1 cellular context compared by ENCODE assay signal in genomic region chr15:52103217-52104207, GRCh38.
TF ChIP-seq lines count a peak whose summit lies in the region.

No MANE protein-coding gene starts in this region.

TF ChIP-seq in GM12878, 131 proteins besides CTCF, POLR2A, EP300 and RAD21 (continued from another document and continues in another):
- TF ChIP-seq CBX5 (IDR thresholded peaks at IDR 0.05; ENCODE audit: low read depth) = no peak
- TF ChIP-seq WRNIP1 (IDR thresholded peaks at IDR 0.05; ENCODE audit: borderline replicate concordance, low read depth, low read length) = no peak
- TF ChIP-seq RELA (IDR thresholded peaks at IDR 0.05; ENCODE audit: borderline replicate concordance, partially characterized antibody) = no peak
- peak; percentile 87 to 88 for TF ChIP-seq IKZF2 (IDR thresholded peaks at IDR 0.05)
- no peak for TF ChIP-seq SIX5 (IDR thresholded peaks at IDR 0.05; ENCODE audit: low read depth, low read length, severe bottlenecking)
- no peak for TF ChIP-seq PML (IDR thresholded peaks at IDR 0.05; ENCODE audit: low read length)
- no peak for TF ChIP-seq YY1 (IDR thresholded peaks at IDR 0.05; ENCODE audit: low read depth, low read length)
- TF ChIP-seq ELK1 (IDR thresholded peaks at IDR 0.05; ENCODE audit: low read depth, low read length) = no peak
- TF ChIP-seq ZNF384 (IDR thresholded peaks at IDR 0.05; ENCODE audit: borderline replicate concordance, low read depth, low read length) = peak; percentile 96
- no peak for TF ChIP-seq ATF3 (IDR thresholded peaks at IDR 0.05; ENCODE audit: borderline replicate concordance, extremely low read depth, low read depth, low read length)
- no peak for TF ChIP-seq IRF3 (IDR thresholded peaks at IDR 0.05)
- TF ChIP-seq SUZ12 (IDR thresholded peaks at IDR 0.05; ENCODE audit: unreplicated experiment) = no peak
- TF ChIP-seq KDM1A (IDR thresholded peaks at IDR 0.05; ENCODE audit: borderline replicate concordance) = no peak
- TF ChIP-seq NRF1 (conservative IDR thresholded peaks at IDR 0.05; ENCODE audit: low read depth, low read length) = no peak
- no peak for TF ChIP-seq RFX5 (IDR thresholded peaks at IDR 0.05; ENCODE audit: low read depth, low read length)
- TF ChIP-seq ZNF687 (IDR thresholded peaks at IDR 0.05) = peak; percentile 51
- TF ChIP-seq NR2F1 (conservative IDR thresholded peaks at IDR 0.05) = 0 out of 2 replicates have a peak, but pooled peaks have one; percentile 34
- peak; percentile 17; the same call in 1 of the 2 replicates for TF ChIP-seq SMC3 (IDR thresholded peaks at IDR 0.05; ENCODE audit: borderline replicate concordance, low read length)
- no peak for TF ChIP-seq LARP7 (IDR thresholded peaks at IDR 0.05)
- TF ChIP-seq GATAD2B (conservative IDR thresholded peaks at IDR 0.05; ENCODE audit: low read depth) = peak; percentile 70; the same call in 1 of the 2 replicates
- no peak for TF ChIP-seq ZBTB11 (CRISPR knock-in tag; IDR thresholded peaks at IDR 0.05)
- TF ChIP-seq SMAD5 (IDR thresholded peaks at IDR 0.05; ENCODE audit: low read depth) = no peak
- TF ChIP-seq USF1 (IDR thresholded peaks at IDR 0.05; ENCODE audit: borderline replicate concordance, extremely low read length, insufficient read depth, low read depth, low read length) = no peak
- TF ChIP-seq CREB1 (IDR thresholded peaks at IDR 0.05; ENCODE audit: low read depth) = no peak
- no peak for TF ChIP-seq CHD4 (IDR thresholded peaks at IDR 0.05)
- TF ChIP-seq CEBPZ (IDR thresholded peaks at IDR 0.05; ENCODE audit: low read depth, low read length) = no peak
- no peak for TF ChIP-seq SRF (IDR thresholded peaks at IDR 0.05; ENCODE audit: low read depth in 2 of 2, low read length in 2 of 2)
- no peak for TF ChIP-seq CBX3 (IDR thresholded peaks at IDR 0.05; ENCODE audit: borderline replicate concordance, low read depth)
- peak; percentile 39; the same call in 1 of the 2 replicates for TF ChIP-seq ZBED1 (IDR thresholded peaks at IDR 0.05; ENCODE audit: borderline replicate concordance)
- peak; percentile 77 for TF ChIP-seq MTA2 (IDR thresholded peaks at IDR 0.05; ENCODE audit: low read depth)
- no peak for TF ChIP-seq STAT1 (conservative IDR thresholded peaks at IDR 0.05)
- no peak for TF ChIP-seq MEF2A (IDR thresholded peaks at IDR 0.05; ENCODE audit: insufficient read depth, low read depth, low read length)
- peak; percentile 83 for TF ChIP-seq SMAD1 (IDR thresholded peaks at IDR 0.05; ENCODE audit: low read depth, partially characterized antibody)
- TF ChIP-seq SIN3A (IDR thresholded peaks at IDR 0.05; ENCODE audit: low read depth, low read length) = no peak
- no peak for TF ChIP-seq E4F1 (IDR thresholded peaks at IDR 0.05; ENCODE audit: borderline replicate concordance, partially characterized antibody)
- peak; percentile 68; the same call in 1 of the 2 replicates for TF ChIP-seq JUND (IDR thresholded peaks at IDR 0.05; ENCODE audit: low read depth, low read length)
- 0 out of 2 replicates have a peak, but pooled peaks have one; percentile 7 for TF ChIP-seq MXI1 (IDR thresholded peaks at IDR 0.05; ENCODE audit: low read depth, low read length)
- TF ChIP-seq BMI1 (IDR thresholded peaks at IDR 0.05; ENCODE audit: borderline replicate concordance) = no peak
- TF ChIP-seq GABPA (IDR thresholded peaks at IDR 0.05; ENCODE audit: low read depth) = no peak
- peak; percentile 53; the same call in 1 of the 2 replicates for TF ChIP-seq CHD2 (IDR thresholded peaks at IDR 0.05; ENCODE audit: borderline replicate concordance, low read depth, low read length)
- TF ChIP-seq ZNF24 (IDR thresholded peaks at IDR 0.05) = no peak
- TF ChIP-seq CHD1 (IDR thresholded peaks at IDR 0.05; ENCODE audit: low read depth, low read length) = no peak
- TF ChIP-seq CBFB (IDR thresholded peaks at IDR 0.05; ENCODE audit: low read depth) = peak; percentile 28; the same call in 1 of the 2 replicates
- peak; percentile 52 for TF ChIP-seq PBX3 (IDR thresholded peaks at IDR 0.05; ENCODE audit: insufficient replicate concordance, low read depth, low read length)
- peak; percentile 97 for TF ChIP-seq MEF2B (IDR thresholded peaks at IDR 0.05; ENCODE audit: partially characterized antibody, poor library complexity, severe bottlenecking)
